In the genomic region with DNA sequence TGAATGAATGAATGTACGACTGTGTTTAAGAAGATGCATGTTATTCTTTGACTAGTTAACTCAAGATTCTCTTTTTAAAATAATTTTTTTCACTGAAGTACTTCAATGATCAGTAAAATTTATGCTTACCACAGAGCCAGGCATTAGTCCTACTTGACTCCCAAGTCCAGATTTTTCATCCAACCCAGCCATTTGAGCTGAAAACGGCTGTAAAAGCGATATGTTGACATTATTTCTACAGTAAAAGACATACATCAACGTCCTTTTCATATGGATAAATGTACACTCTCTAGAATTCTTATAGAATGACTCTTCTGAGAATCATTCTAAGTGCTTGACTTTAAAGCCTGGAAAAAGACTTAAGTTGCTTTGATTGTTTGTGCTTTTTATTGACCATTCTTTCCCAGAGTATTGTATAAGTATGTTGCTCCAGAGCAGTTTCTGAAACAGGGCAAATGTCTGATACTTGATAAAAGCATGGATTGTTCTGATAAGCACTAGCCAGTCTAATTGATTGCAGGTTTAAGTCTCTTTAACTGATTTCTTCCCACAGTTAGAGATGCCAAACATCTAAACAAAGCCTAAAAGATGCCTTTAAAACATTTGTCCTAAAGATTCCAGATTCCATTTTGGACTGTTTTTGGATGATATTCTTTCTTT, we compare ENCODE assay signal across 1 cellular context.
TF ChIP-seq lines count a peak whose summit lies in the region.

No MANE protein-coding gene starts in this region.

TF ChIP-seq in IMR-90, 13 proteins besides CTCF, POLR2A, EP300 and RAD21:
- no peak for TF ChIP-seq NFE2L2 (IDR thresholded peaks at IDR 0.05; ENCODE audit: low read depth, low read length)
- no peak for TF ChIP-seq CHD1 (IDR thresholded peaks at IDR 0.05; ENCODE audit: low read depth, low read length)
- TF ChIP-seq, protein P1, sequence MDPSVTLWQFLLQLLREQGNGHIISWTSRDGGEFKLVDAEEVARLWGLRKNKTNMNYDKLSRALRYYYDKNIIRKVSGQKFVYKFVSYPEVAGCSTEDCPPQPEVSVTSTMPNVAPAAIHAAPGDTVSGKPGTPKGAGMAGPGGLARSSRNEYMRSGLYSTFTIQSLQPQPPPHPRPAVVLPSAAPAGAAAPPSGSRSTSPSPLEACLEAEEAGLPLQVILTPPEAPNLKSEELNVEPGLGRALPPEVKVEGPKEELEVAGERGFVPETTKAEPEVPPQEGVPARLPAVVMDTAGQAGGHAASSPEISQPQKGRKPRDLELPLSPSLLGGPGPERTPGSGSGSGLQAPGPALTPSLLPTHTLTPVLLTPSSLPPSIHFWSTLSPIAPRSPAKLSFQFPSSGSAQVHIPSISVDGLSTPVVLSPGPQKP (IDR thresholded peaks at IDR 0.05; ENCODE audit: borderline replicate concordance, low read depth, low read length): no peak
